11 cellular contexts compared by ENCODE assay signal in genomic region chr17:29665480-29665807, GRCh38. TPM values are rescaled to one million over a fixed set of nuclear protein-coding genes. Genes with fewer than 3 reads are reported as not detected.
DNase-seq lines count a peak whose midpoint lies in the region; ATAC-seq and TF ChIP-seq lines count a peak whose summit lies in the region.
"Had no signal": no experiment of that assay in that cellular context is flagged by ENCODE, and none has a peak within 500 bp of the region (broad histone marks: within the 10 kb centered on the region; RNA-seq: fewer than 3 reads in every experiment).

No MANE protein-coding gene starts in this region.

- ATAC-seq in stimulated activated naive B cell treated with anti-CD40 and anti-IgM and Interleukin-4, amounts not matched to agents 10 μg/mL and 1 μg/mL and 100 μg/mL, for 72 hours (replicated peaks), result no peak
- ATAC-seq in HG03571 (IDR thresholded peaks at IDR 0.05; ENCODE audit: unreplicated experiment), result no peak

- H2AFZ ChIP-seq in hepatocyte, result no peak overlapping the region

- H3K9me3 Mint-ChIP-seq in activated naive CD4-positive, alpha-beta T cell treated with anti-CD3 and anti-CD28 coated beads for 36 hours, result no peaks in the 10 kb centered on the region
- peaks cover 0 to 2% of the 10 kb centered on the region in 2 donors for H3K9me3 Mint-ChIP-seq in stimulated activated naive B cell treated with anti-CD40 and anti-IgM and Interleukin-4, amounts not matched to agents 10 μg/mL and 1 μg/mL and 100 μg/mL, for 72 hours

- H3K27me3 ChIP-seq in hepatocyte, result no peaks in the 10 kb centered on the region

- no peaks in the 10 kb centered on the region for H3K27me3 Mint-ChIP-seq in activated naive CD4-positive, alpha-beta T cell treated with anti-CD3 and anti-CD28 coated beads for 36 hours (ENCODE audit: low read depth)
- H3K27me3 Mint-ChIP-seq in stimulated activated naive B cell treated with anti-CD40 and anti-IgM and Interleukin-4, amounts not matched to agents 10 μg/mL and 1 μg/mL and 100 μg/mL, for 72 hours, result no peaks in the 10 kb centered on the region

- H3K9me3 ChIP-seq in SK-N-MC (ENCODE audit: low read depth, low read length), result no peaks in the 10 kb centered on the region
- H3K9me3 ChIP-seq in hepatocyte (ENCODE audit: low read depth), result no peaks in the 10 kb centered on the region
- H3K9me3 ChIP-seq: mucosa of descending colon had no signal

- CTCF ChIA-PET in activated naive CD4-positive, alpha-beta T cell treated with anti-CD3 and anti-CD28 coated beads for 36 hours (lab: Charles Lee), result interaction anchor here (0.7 to 2.1 kb wide), 11 partner anchors 11 to 140 kb away, joined by 3 to 7 read pairs (median 4); no protein-coding TSS in a partner anchor

- peak overlapping the region; percentile 76 for H3K27ac ChIP-seq in SK-N-MC
- H3K27ac ChIP-seq in hepatocyte, result peak overlapping the region; percentile 79

- TF ChIP-seq CTCF in hepatocyte (IDR thresholded peaks at IDR 0.05; ENCODE audit: poor library complexity), result no peak

- H3K9ac ChIP-seq in SK-N-MC (ENCODE audit: insufficient read length), result no peak overlapping the region

- H3K4me3 Mint-ChIP-seq in activated naive CD4-positive, alpha-beta T cell treated with anti-CD3 and anti-CD28 coated beads for 36 hours, result no peak overlapping the region
- peak overlapping the region in 1 of 2 donors; percentile 17 for H3K4me3 Mint-ChIP-seq in stimulated activated naive B cell treated with anti-CD40 and anti-IgM and Interleukin-4, amounts not matched to agents 10 μg/mL and 1 μg/mL and 100 μg/mL, for 72 hours

- H3K36me3 ChIP-seq in SK-N-MC (ENCODE audit: insufficient read depth, low read length), result peaks cover 17% of the 10 kb centered on the region
- H3K36me3 ChIP-seq in hepatocyte (replicated peaks; ENCODE audit: insufficient read depth, low read depth), result no peaks in the 10 kb centered on the region

- peak overlapping the region; percentile 28 for H3K4me2 ChIP-seq in hepatocyte

- H3K4me1 ChIP-seq in hepatocyte (ENCODE audit: insufficient read depth), result peaks cover 6% of the 10 kb centered on the region

- H3K9me2 ChIP-seq in hepatocyte (replicated peaks; ENCODE audit: insufficient read depth), result no peaks in the 10 kb centered on the region

- peaks cover 29% of the 10 kb centered on the region for H3K36me3 Mint-ChIP-seq in activated naive CD4-positive, alpha-beta T cell treated with anti-CD3 and anti-CD28 coated beads for 36 hours (ENCODE audit: low read depth)
- H3K36me3 Mint-ChIP-seq in stimulated activated naive B cell treated with anti-CD40 and anti-IgM and Interleukin-4, amounts not matched to agents 10 μg/mL and 1 μg/mL and 100 μg/mL, for 72 hours, result peaks cover 35 to 41% of the 10 kb centered on the region in 2 donors

- peaks cover 48% of the 10 kb centered on the region for H3K4me1 Mint-ChIP-seq in activated naive CD4-positive, alpha-beta T cell treated with anti-CD3 and anti-CD28 coated beads for 36 hours (ENCODE audit: low read depth)
- peaks cover 17 to 43% of the 10 kb centered on the region in 2 donors for H3K4me1 Mint-ChIP-seq in stimulated activated naive B cell treated with anti-CD40 and anti-IgM and Interleukin-4, amounts not matched to agents 10 μg/mL and 1 μg/mL and 100 μg/mL, for 72 hours

- 27% methylated on average over 1 of the region's 1 CpG for WGBS in hepatocyte (ENCODE audit: low lambda C conversion rate, missing lambda C conversion rate)

- DNase-seq in activated naive CD4-positive, alpha-beta T cell treated with anti-CD3 and anti-CD28 coated beads for 36 hours, result no peak
- DNase-seq in activated naive CD4-positive, alpha-beta T cell treated with Interleukin-2 at 50 U/mL for 16 hours, result no peak
- DNase-seq in SK-N-MC (ENCODE audit: low read depth, low spot score) (no peak), hepatocyte (ENCODE audit: low spot score) (no peak), HK-2 (ENCODE audit: unreplicated experiment) (no peak), GDM1 (lab: John Stamatoyannopoulos, UW) (no peak)
- no peak for DNase-seq in stimulated activated naive B cell treated with anti-CD40 and anti-IgM and Interleukin-4, amounts not matched to agents 10 μg/mL and 1 μg/mL and 100 μg/mL, for 72 hours
- DNase-seq: effector CD4-positive, alpha-beta T cell; mucosa of descending colon; SIG-M5 had no signal

- no peaks in the 10 kb centered on the region for H4K20me1 ChIP-seq in hepatocyte (ENCODE audit: insufficient read depth, poor library complexity, severe bottlenecking)

- H3K27ac Mint-ChIP-seq in activated naive CD4-positive, alpha-beta T cell treated with anti-CD3 and anti-CD28 coated beads for 36 hours, result peak overlapping the region; percentile 90
- H3K27ac Mint-ChIP-seq in stimulated activated naive B cell treated with anti-CD40 and anti-IgM and Interleukin-4, amounts not matched to agents 10 μg/mL and 1 μg/mL and 100 μg/mL, for 72 hours, result peak overlapping the region; percentile 90

- H3K4me3 ChIP-seq in SK-N-MC (no peak overlapping the region), hepatocyte (no peak overlapping the region)
- H3K4me3 ChIP-seq: mucosa of descending colon had no signal

- intact Hi-C loops in activated naive CD4-positive, alpha-beta T cell treated with anti-CD3 and anti-CD28 coated beads for 36 hours (cut with micrococcal nuclease), result loop anchor here (1.0 to 2.0 kb wide), 7 partner anchors 9 to 95 kb away; no protein-coding TSS in a partner anchor

- H3K79me2 ChIP-seq in hepatocyte, result no peaks in the 10 kb centered on the region

RNA-seq across cellular contexts. Expression of gene CORO6, which starts 42.7 kb away (rescaled TPM):
- 10 to 100 TPM; 24.8 to 27.3 TPM for total RNA-seq in activated naive CD4-positive, alpha-beta T cell treated with anti-CD3 and anti-CD28 coated beads for 36 hours
- total RNA-seq in hepatocyte, result 0.83 and 1.5 TPM in 2 replicates
- polyA plus RNA-seq in hepatocyte, result 1.9 and 3.4 TPM in 2 replicates

Comparison
In these comparisons a context has a peak if more than half of its experiments do, and no peak if none do; other contexts are left out.
1. RNA of gene CORO6, which starts 42.7 kb away (total RNA-seq): 24.8 to 27.3 TPM in activated naive CD4-positive, alpha-beta T cell treated with anti-CD3 and anti-CD28 coated beads for 36 hours; 0.83 to 1.5 TPM in hepatocyte; every median in the first group is over 10 times any median in the second.